15 cellular contexts compared by ENCODE assay signal in the genomic region with DNA sequence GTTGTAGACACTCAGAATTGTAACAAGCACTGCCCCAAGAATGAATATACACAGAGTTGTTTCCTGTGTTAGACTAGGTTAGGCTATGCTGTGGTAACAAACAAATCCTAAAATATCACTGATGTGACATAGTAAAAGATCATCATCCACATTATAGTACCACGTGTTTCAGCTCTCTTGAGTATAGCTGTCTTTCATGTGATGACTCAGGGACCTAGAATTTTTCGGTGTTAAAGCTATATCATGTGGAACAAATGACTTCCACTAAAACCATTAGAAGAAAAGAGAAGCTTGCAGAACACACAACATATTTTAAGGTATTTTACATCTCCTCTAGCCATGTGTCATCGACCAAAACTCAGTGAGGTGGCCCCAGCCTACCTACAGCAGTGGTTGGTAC.
DNase-seq lines count a peak whose midpoint lies in the region; ATAC-seq and TF ChIP-seq lines count a peak whose summit lies in the region.
"Had no signal": no experiment of that assay in that cellular context is flagged by ENCODE, and none has a peak within 500 bp of the region (broad histone marks: within the 10 kb centered on the region; RNA-seq: fewer than 3 reads in every experiment).

No MANE protein-coding gene starts in this region.

- no peak overlapping the region for H3K27ac Mint-ChIP-seq in activated T-helper 1 cell treated with anti-CD3 and anti-CD28 coated beads, Interleukin-12 subunit alpha, Interleukin-12 subunit beta, Interleukin-2, Interleukin-4 antibody, amounts not matched to agents 30 ng/mL and 10 ng/mL and 1 ng/mL, durations not matched to agents 14 hours and 24 hours and 36 hours
- H3K27ac Mint-ChIP-seq: B cell; T-helper 1 cell treated with Interleukin-12 subunit alpha and Interleukin-12 subunit beta and Interleukin-4 antibody, amounts not matched to agents 30 μg/mL and 1 μg/mL, for 36 hours had no signal

- H3K36me3 ChIP-seq in brain microvascular endothelial cell (replicated peaks): no peaks in the 10 kb centered on the region
- H3K36me3 ChIP-seq: upper lobe of left lung had no signal

- H3K9me3 Mint-ChIP-seq in activated T-helper 1 cell treated with anti-CD3 and anti-CD28 coated beads, Interleukin-12 subunit alpha, Interleukin-12 subunit beta, Interleukin-2, Interleukin-4 antibody, amounts not matched to agents 30 ng/mL and 10 ng/mL and 1 ng/mL, durations not matched to agents 14 hours and 24 hours and 36 hours: peaks cover 42% of the 10 kb centered on the region

- DNase-seq in A172 (ENCODE audit: low spot score) (peak; percentile 17), brain microvascular endothelial cell (peak; percentile 45), NCI-H510A treated with DMSO at 0.1 percent for 48 hours (lab: John Stamatoyannopoulos, UW) (no peak), NCI-H526 (lab: John Stamatoyannopoulos, UW) (no peak), SKM-1 treated with dmso at 0.1 percent for 144 hours (lab: John Stamatoyannopoulos, UW; ENCODE audit: unreplicated experiment) (no peak)
- no peak for DNase-seq in activated T-helper 1 cell treated with anti-CD3 and anti-CD28 coated beads, Interleukin-12 subunit alpha, Interleukin-12 subunit beta, Interleukin-2, Interleukin-4 antibody, amounts not matched to agents 30 ng/mL and 10 ng/mL and 1 ng/mL, durations not matched to agents 14 hours and 24 hours and 36 hours (ENCODE audit: low spot score)
- DNase-seq: activated T-cell treated with anti-CD3 and anti-CD28 coated beads, Interleukin-2, amount 50 U/mL, for 4 hours; NCI-H1417 treated with DMSO at 0.1 percent for 48 hours; psoas muscle; upper lobe of left lung had no signal

- no peaks in the 10 kb centered on the region for H3K27me3 ChIP-seq in brain microvascular endothelial cell (replicated peaks)
- H3K27me3 ChIP-seq: upper lobe of left lung had no signal

- ATAC-seq in GM19328 (IDR thresholded peaks at IDR 0.05; ENCODE audit: unreplicated experiment) (peak; percentile 76), HG03175 (IDR thresholded peaks at IDR 0.05; ENCODE audit: unreplicated experiment) (peak; percentile 72)
- ATAC-seq: psoas muscle had no signal

- no peak overlapping the region for H3K4me3 ChIP-seq in brain microvascular endothelial cell (ENCODE audit: low read depth, low read length)
- H3K4me3 ChIP-seq: coronary artery, psoas muscle, upper lobe of left lung had no signal

- H3K4me1 Mint-ChIP-seq in activated T-helper 1 cell treated with anti-CD3 and anti-CD28 coated beads, Interleukin-12 subunit alpha, Interleukin-12 subunit beta, Interleukin-2, Interleukin-4 antibody, amounts not matched to agents 30 ng/mL and 10 ng/mL and 1 ng/mL, durations not matched to agents 14 hours and 24 hours and 36 hours (ENCODE audit: low read depth): peaks cover 14% of the 10 kb centered on the region
- H3K4me1 Mint-ChIP-seq: B cell had no signal

- in situ Hi-C loops in brain microvascular endothelial cell (cut with HindIII; ENCODE audit: low pct_ligation_motif_present, low sequenced_read_pairs): no loop called here

- H3K36me3 Mint-ChIP-seq in activated T-helper 1 cell treated with anti-CD3 and anti-CD28 coated beads, Interleukin-12 subunit alpha, Interleukin-12 subunit beta, Interleukin-2, Interleukin-4 antibody, amounts not matched to agents 30 ng/mL and 10 ng/mL and 1 ng/mL, durations not matched to agents 14 hours and 24 hours and 36 hours (ENCODE audit: low read depth): no peaks in the 10 kb centered on the region

- H3K27me3 Mint-ChIP-seq in activated T-helper 1 cell treated with anti-CD3 and anti-CD28 coated beads, Interleukin-12 subunit alpha, Interleukin-12 subunit beta, Interleukin-2, Interleukin-4 antibody, amounts not matched to agents 30 ng/mL and 10 ng/mL and 1 ng/mL, durations not matched to agents 14 hours and 24 hours and 36 hours (ENCODE audit: insufficient read depth): peaks cover 2% of the 10 kb centered on the region
- H3K27me3 Mint-ChIP-seq: B cell had no signal

- no peak for TF ChIP-seq CTCF in brain microvascular endothelial cell (IDR thresholded peaks at IDR 0.05; ENCODE audit: low read depth, low read length, missing control alignments)

- H3K4me3 Mint-ChIP-seq in activated T-helper 1 cell treated with anti-CD3 and anti-CD28 coated beads, Interleukin-12 subunit alpha, Interleukin-12 subunit beta, Interleukin-2, Interleukin-4 antibody, amounts not matched to agents 30 ng/mL and 10 ng/mL and 1 ng/mL, durations not matched to agents 14 hours and 24 hours and 36 hours: no peak overlapping the region
- H3K4me3 Mint-ChIP-seq: activated T-cell treated with anti-CD3 and anti-CD28 coated beads, Interleukin-2, amount 50 U/mL, for 4 hours; B cell; T-helper 1 cell treated with Interleukin-12 subunit alpha and Interleukin-12 subunit beta and Interleukin-4 antibody, amounts not matched to agents 30 μg/mL and 1 μg/mL, for 36 hours had no signal

- intact Hi-C loops in activated T-helper 1 cell treated with anti-CD3 and anti-CD28 coated beads, Interleukin-12 subunit alpha, Interleukin-12 subunit beta, Interleukin-2, Interleukin-4 antibody, amounts not matched to agents 30 ng/mL and 10 ng/mL and 1 ng/mL, durations not matched to agents 14 hours and 24 hours and 36 hours (cut with micrococcal nuclease): loop anchor here (1.0 to 2.0 kb wide), 2 partner anchors 32 to 53 kb away; no protein-coding TSS in a partner anchor

- peak overlapping the region; percentile 54 for H3K27ac ChIP-seq in brain microvascular endothelial cell
- H3K27ac ChIP-seq: coronary artery, psoas muscle, upper lobe of left lung had no signal

Comparison
In these comparisons a context has a peak if more than half of its experiments do, and no peak if none do; other contexts are left out.
1. DNase-seq: peak in A172 (single experiment) and brain microvascular endothelial cell (single experiment); none in NCI-H510A treated with DMSO at 0.1 percent for 48 hours (single experiment), NCI-H526 (0 of 2), activated T-helper 1 cell treated with anti-CD3 and anti-CD28 coated beads, Interleukin-12 subunit alpha, Interleukin-12 subunit beta, Interleukin-2, Interleukin-4 antibody, amounts not matched to agents 30 ng/mL and 10 ng/mL and 1 ng/mL, durations not matched to agents 14 hours and 24 hours and 36 hours (single experiment) and SKM-1 treated with dmso at 0.1 percent for 144 hours (single experiment).